ENCODE assay signal across 1 cellular context in genomic region chr7:131499801-131500200, GRCh38.
TF ChIP-seq lines count a peak whose summit lies in the region.

No MANE protein-coding gene starts in this region.

TF ChIP-seq in H1, 55 proteins besides CTCF, POLR2A, EP300 and RAD21:
- TF ChIP-seq SIX5 (IDR thresholded peaks at IDR 0.05; ENCODE audit: low read depth, low read length): no peak
- TF ChIP-seq POLR2AphosphoS5 (IDR thresholded peaks at IDR 0.05; ENCODE audit: low read depth, low read length): peak; percentile 44
- TF ChIP-seq TAF7 (optimal IDR thresholded peaks at IDR 0.05; ENCODE audit: borderline replicate concordance, low read depth, low read length): peak; percentile 23
- no peak for TF ChIP-seq ASH2L (IDR thresholded peaks at IDR 0.05; ENCODE audit: low read length)
- TF ChIP-seq HDAC6 (IDR thresholded peaks at IDR 0.05; ENCODE audit: low read depth, low read length): no peak
- TF ChIP-seq E2F6 (IDR thresholded peaks at IDR 0.05): no peak
- TF ChIP-seq TAF1 (IDR thresholded peaks at IDR 0.05; ENCODE audit: low read depth, low read length): no peak
- no peak for TF ChIP-seq KDM5A (IDR thresholded peaks at IDR 0.05; ENCODE audit: low read length)
- TF ChIP-seq BACH1 (IDR thresholded peaks at IDR 0.05; ENCODE audit: low read length): no peak
- no peak for TF ChIP-seq CHD7 (IDR thresholded peaks at IDR 0.05; ENCODE audit: insufficient replicate concordance, low read length)
- no peak for TF ChIP-seq CEBPB (IDR thresholded peaks at IDR 0.05; ENCODE audit: low read depth, low read length)
TF ChIP-seq in H1: peak in this region for 2.
